9 cellular contexts compared by ENCODE assay signal in the genomic region with DNA sequence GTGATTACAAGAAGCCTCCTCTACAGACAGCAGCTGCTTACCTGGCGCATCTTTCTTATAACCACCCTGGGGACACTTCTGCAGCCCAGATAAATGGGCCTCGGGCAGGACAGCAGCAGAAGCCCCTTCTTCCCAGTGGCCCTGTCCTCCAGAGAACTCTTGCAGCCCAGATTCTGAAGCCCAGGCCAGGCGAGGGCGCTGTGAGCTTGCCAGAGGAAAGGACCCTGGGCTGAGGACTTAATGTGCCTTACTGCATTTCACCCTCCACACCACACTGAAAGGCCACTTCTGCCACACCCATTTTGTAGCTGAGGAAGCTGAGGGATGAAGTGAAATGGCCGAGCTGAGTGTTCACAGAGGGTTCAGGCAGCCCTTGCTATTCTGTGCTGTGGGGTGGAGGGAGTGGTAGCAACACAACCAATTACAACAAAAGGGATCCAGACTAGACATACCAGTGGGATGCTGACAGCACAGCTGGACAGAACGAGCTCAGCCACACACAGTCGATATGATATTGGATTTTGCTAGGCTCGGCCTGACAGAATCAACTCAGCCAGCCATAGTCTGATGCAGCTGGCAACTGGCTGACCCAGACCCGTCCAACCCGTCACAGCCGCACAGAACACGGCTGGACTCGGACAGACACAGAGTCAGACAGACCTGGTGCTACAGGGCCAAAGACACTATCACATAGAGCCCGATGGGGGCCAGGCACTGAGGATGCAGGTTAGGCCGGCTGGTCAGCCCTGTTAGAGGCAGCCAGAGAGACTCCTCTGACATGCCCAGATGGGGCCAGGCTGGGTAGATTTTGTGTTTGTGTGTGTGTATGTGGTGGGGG. TPM values are rescaled to one million over a fixed set of nuclear protein-coding genes. Genes with fewer than 3 reads are reported as not detected.
DNase-seq lines count a peak whose midpoint lies in the region; TF ChIP-seq lines count a peak whose summit lies in the region.
"Had no signal": no experiment of that assay in that cellular context is flagged by ENCODE, and none has a peak within 500 bp of the region (broad histone marks: within the 10 kb centered on the region; RNA-seq: fewer than 3 reads in every experiment).

No MANE protein-coding gene starts in this region.

- H3K27me3 ChIP-seq in hepatocyte (no peaks in the 10 kb centered on the region), esophagus squamous epithelium (no peaks in the 10 kb centered on the region)

- intact Hi-C loops in esophagus squamous epithelium (cut with DNase I): loop anchor here (5.0 kb wide), 2 partner anchors 37 to 212 kb away; a partner anchor contains a TSS

- TF ChIP-seq CTCF in AG10803 (conservative IDR thresholded peaks at IDR 0.05; ENCODE audit: low read length) (peak; percentile 43), GM20000 (IDR thresholded peaks at IDR 0.05; ENCODE audit: extremely low read depth, missing control alignments) (peak; percentile 36), hepatocyte (IDR thresholded peaks at IDR 0.05; ENCODE audit: poor library complexity) (peak; percentile 44), esophagus squamous epithelium (IDR thresholded peaks at IDR 0.05) (no peak)

- H3K4me1 ChIP-seq in hepatocyte (ENCODE audit: insufficient read depth): peaks cover 6% of the 10 kb centered on the region
- H3K4me1 ChIP-seq in esophagus squamous epithelium: peaks cover 15 to 66% (median 19%) of the 10 kb centered on the region in 3 donors

- TF ChIP-seq POLR2A in esophagus squamous epithelium (IDR thresholded peaks at IDR 0.05): no peak

- H3K36me3 ChIP-seq in hepatocyte (replicated peaks; ENCODE audit: insufficient read depth, low read depth): no peaks in the 10 kb centered on the region
- H3K36me3 ChIP-seq in esophagus squamous epithelium: peaks cover 0 to 41% (median 5%) of the 10 kb centered on the region in 3 donors

- H2AFZ ChIP-seq in hepatocyte: no peak overlapping the region

- 80% methylated on average over 15 of the region's 15 CpGs for WGBS in hepatocyte (ENCODE audit: low lambda C conversion rate, missing lambda C conversion rate)
- WGBS in esophagus squamous epithelium, 2 donors: 73 to 80% methylated on average over 1 to 2 of the region's 15 CpGs

- no peaks in the 10 kb centered on the region for H3K79me2 ChIP-seq in hepatocyte

- H4K20me1 ChIP-seq in hepatocyte (ENCODE audit: insufficient read depth, poor library complexity, severe bottlenecking): no peaks in the 10 kb centered on the region

- H3K27ac ChIP-seq in hepatocyte: no peak overlapping the region
- H3K27ac ChIP-seq in esophagus squamous epithelium: peak overlapping the region in 1 of 4 donors; percentile 12

- DNase-seq in AG10803 (ENCODE audit: low read depth) (peak; percentile 15), GM20000 (ENCODE audit: low spot score) (no peak), SK-MEL-5 (ENCODE audit: low read depth, low spot score) (peak; percentile 67), hepatocyte (ENCODE audit: low spot score) (peak; percentile 54), G401 (ENCODE audit: low spot score) (no peak), NCI-H1105 (lab: John Stamatoyannopoulos, UW) (no peak), esophagus squamous epithelium (lab: John Stamatoyannopoulos, UW) (no peak)
- DNase-seq in stimulated activated naive CD4-positive, alpha-beta T cell (lab: John Stamatoyannopoulos, UW): no peak

- H3K9me2 ChIP-seq in hepatocyte (replicated peaks; ENCODE audit: insufficient read depth): no peaks in the 10 kb centered on the region

- H3K9me3 ChIP-seq in hepatocyte (ENCODE audit: low read depth) (no peaks in the 10 kb centered on the region), esophagus squamous epithelium (no peaks in the 10 kb centered on the region)

- H3K4me3 ChIP-seq in AG10803 (ENCODE audit: low read length): no peak overlapping the region
- no peak overlapping the region for H3K4me3 ChIP-seq in hepatocyte
- H3K4me3 ChIP-seq in esophagus squamous epithelium: no peak overlapping the region

- in situ Hi-C loops in SK-MEL-5 (cut with HindIII; ENCODE audit: low pct_unique_long_range_greater_than_20kb, low sequenced_read_pairs): no loop called here
- in situ Hi-C loops in G401 (cut with HindIII; ENCODE audit: low sequenced_read_pairs): loop anchor here (10.0 kb wide), 1 partner anchor 335 kb away; no protein-coding TSS in a partner anchor

- H3K4me2 ChIP-seq in hepatocyte: no peak overlapping the region

RNA-seq across cellular contexts. Expression of a gene that starts 7.3 kb away (rescaled TPM):
- 3.0 and 5.6 TPM in 2 replicates for total RNA-seq in SK-MEL-5 (2014; rRNA removed; shearing (Covaris generic))
- polyA plus RNA-seq in SK-MEL-5 (2015; cell fraction: cytosol; rRNA removed): 4.7 and 8.6 TPM in 2 replicates
- 2.1 and 3.1 TPM in 2 replicates for polyA plus RNA-seq in SK-MEL-5 (2015; cell fraction: nucleus; rRNA removed)
- total RNA-seq in hepatocyte: 20.1 and 26.2 TPM in 2 replicates
- polyA plus RNA-seq in hepatocyte: 30.6 and 31.3 TPM in 2 replicates
- 16.1 and 25.4 TPM in 2 replicates for total RNA-seq in G401 (2014; rRNA removed; shearing (Covaris generic))
- 10 to 100 TPM in 2 of 4 donors, 1 to 10 TPM in 2; 5.3 to 14.1 (median 10.0) TPM for total RNA-seq in esophagus squamous epithelium

RNA-seq across cellular contexts. Expression of a gene that starts 37.8 kb away (rescaled TPM):
- total RNA-seq in SK-MEL-5 (2014; rRNA removed; shearing (Covaris generic)): 9.0 and 9.2 TPM in 2 replicates
- 11.5 and 14.9 TPM in 2 replicates for polyA plus RNA-seq in SK-MEL-5 (2015; cell fraction: cytosol; rRNA removed)
- polyA plus RNA-seq in SK-MEL-5 (2015; cell fraction: nucleus; rRNA removed): 19.9 and 26.9 TPM in 2 replicates
- total RNA-seq in hepatocyte: 18.9 and 19.8 TPM in 2 replicates
- polyA plus RNA-seq in hepatocyte: 13.8 and 14.3 TPM in 2 replicates
- 15.1 and 17.5 TPM in 2 replicates for total RNA-seq in G401 (2014; rRNA removed; shearing (Covaris generic))
- 10 to 100 TPM in 3 of 4 donors, 1 to 10 TPM in 1; 8.3 to 24.6 (median 16.2) TPM for total RNA-seq in esophagus squamous epithelium

RNA-seq across cellular contexts. Expression of a gene that starts 47.5 kb away (rescaled TPM):
- not detected in 2 replicates for total RNA-seq in SK-MEL-5 (2014; rRNA removed; shearing (Covaris generic))
- not detected in 2 replicates for polyA plus RNA-seq in SK-MEL-5 (2015; cell fraction: cytosol; rRNA removed)
- polyA plus RNA-seq in SK-MEL-5 (2015; cell fraction: nucleus; rRNA removed): not detected in 2 replicates
- total RNA-seq in hepatocyte: 0.24 and 0.93 TPM in 2 replicates
- polyA plus RNA-seq in hepatocyte: 0.40 and 0.58 TPM in 2 replicates
- total RNA-seq in G401 (2014; rRNA removed; shearing (Covaris generic)): not detected in 2 replicates
- 10 to 100 TPM in 2 of 4 donors, 1 to 10 TPM in 2; 3.9 to 78.6 (median 10.8) TPM for total RNA-seq in esophagus squamous epithelium
- total RNA-seq: RPMI7951 had no signal

Comparison
In these comparisons a context has a peak if more than half of its experiments do, and no peak if none do; other contexts are left out.
1. DNase-seq: peak in AG10803 (single experiment), SK-MEL-5 (single experiment) and hepatocyte (single experiment); none in GM20000 (single experiment), G401 (single experiment), stimulated activated naive CD4-positive, alpha-beta T cell (0 of 6), NCI-H1105 (single experiment) and esophagus squamous epithelium (single experiment).
2. CTCF ChIP-seq: peak in AG10803 (single experiment), GM20000 (single experiment) and hepatocyte (single experiment); none in esophagus squamous epithelium (0 of 6).